In the genomic region with DNA sequence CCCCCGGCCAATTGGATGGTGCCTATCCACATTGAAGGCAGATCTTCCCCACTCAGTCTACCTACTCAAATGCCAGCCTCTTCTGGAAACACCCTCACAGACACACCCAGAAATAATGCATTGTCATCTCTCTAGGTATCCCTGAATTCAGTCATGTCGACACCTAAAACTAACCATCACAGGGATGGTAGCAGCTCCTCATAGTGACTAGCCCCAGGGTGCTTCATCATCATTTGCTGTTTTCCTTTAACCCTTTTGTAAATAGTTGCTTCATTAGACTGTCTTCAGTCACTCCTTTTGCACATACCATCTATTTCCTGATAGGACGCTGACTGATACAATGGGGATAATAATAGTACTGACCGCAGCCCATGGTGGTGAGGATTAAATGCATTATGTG, we compare ENCODE assay signal across 20 cellular contexts.
"Had no signal": no experiment of that assay in that cellular context is flagged by ENCODE, and none has a peak within 500 bp of the region (broad histone marks: within the 10 kb centered on the region; RNA-seq: fewer than 3 reads in every experiment).

No MANE protein-coding gene starts in this region.

- FAIRE-seq: islet of Langerhans had no signal

- H3K9me3 Mint-ChIP-seq: activated naive CD4-positive, alpha-beta T cell treated with anti-CD3 and anti-CD28 coated beads, Interleukin-2, amount 50 U/mL, for 72 hours; activated T-cell treated with anti-CD3 and anti-CD28 coated beads, Interleukin-2, amount 50 U/mL, for 24 hours; stimulated activated effector memory CD8-positive, alpha-beta T cell treated with anti-CD3 and anti-CD28 coated beads, Interleukin-12 subunit alpha, Interleukin-12 subunit beta, amount 100 ng/mL, for 72 hours had no signal

- H3K9me3 ChIP-seq: colonic mucosa, gastroesophageal sphincter, heart right ventricle, mucosa of descending colon, vagina had no signal

- H3K4me1 ChIP-seq: colonic mucosa, parathyroid adenoma had no signal

- H3K4me1 Mint-ChIP-seq: naive thymus-derived CD4-positive, alpha-beta T cell; stimulated activated effector memory CD8-positive, alpha-beta T cell treated with anti-CD3 and anti-CD28 coated beads, Interleukin-12 subunit alpha, Interleukin-12 subunit beta, amount 100 ng/mL, for 72 hours had no signal

- H3K27ac ChIP-seq: colonic mucosa, parathyroid adenoma, vagina had no signal

- H3K9ac ChIP-seq: parathyroid adenoma had no signal

- H3K36me3 Mint-ChIP-seq: activated naive CD4-positive, alpha-beta T cell treated with anti-CD3 and anti-CD28 coated beads, Interleukin-2, amount 50 U/mL, for 72 hours; naive thymus-derived CD4-positive, alpha-beta T cell; stimulated activated effector memory CD8-positive, alpha-beta T cell treated with anti-CD3 and anti-CD28 coated beads, Interleukin-12 subunit alpha, Interleukin-12 subunit beta, amount 100 ng/mL, for 72 hours had no signal

- H3K4me3 ChIP-seq: colonic mucosa, gastroesophageal sphincter, heart right ventricle, mucosa of descending colon, vagina had no signal

- DNase-seq: activated CD4-positive, CD25-positive, alpha-beta regulatory T cell treated with anti-CD3 and anti-CD28 coated beads, Interleukin-2, amount 50 U/mL, for 72 hours; activated effector memory CD4-positive, alpha-beta T cell treated with anti-CD3 and anti-CD28 coated beads, Interleukin-2, amount 50 U/mL, for 16 hours; activated T-cell treated with anti-CD3 and anti-CD28 coated beads, Interleukin-2, amount 50 U/mL, for 24 hours; central memory CD4-positive, alpha-beta T cell; colonic mucosa; effector CD4-positive, alpha-beta T cell; heart right ventricle; mucosa of descending colon; naive thymus-derived CD4-positive, alpha-beta T cell; stimulated activated CD4-positive, alpha-beta T cell treated with anti-CD3 and anti-CD28 coated beads, Interleukin-12 subunit alpha, Interleukin-12 subunit beta, amount 100 ng/mL, for 4 hours; stimulated activated CD4-positive, alpha-beta T cell treated with anti-CD3 and anti-CD28 coated beads, Interleukin-2, amount 100 ng/mL, for 24 hours; T-helper 1 cell; T1000 had no signal

- H3K36me3 ChIP-seq: colonic mucosa, gastroesophageal sphincter, heart right ventricle, vagina had no signal

- H3K79me2 ChIP-seq: parathyroid adenoma had no signal

- H3K27ac Mint-ChIP-seq: activated naive CD4-positive, alpha-beta T cell treated with anti-CD3 and anti-CD28 coated beads, Interleukin-2, amount 50 U/mL, for 72 hours; activated T-cell treated with anti-CD3 and anti-CD28 coated beads, Interleukin-2, amount 50 U/mL, for 24 hours; naive thymus-derived CD4-positive, alpha-beta T cell; stimulated activated effector memory CD8-positive, alpha-beta T cell treated with anti-CD3 and anti-CD28 coated beads, Interleukin-12 subunit alpha, Interleukin-12 subunit beta, amount 100 ng/mL, for 72 hours had no signal

- H3K4me3 Mint-ChIP-seq: activated T-cell treated with anti-CD3 and anti-CD28 coated beads, Interleukin-2, amount 50 U/mL, for 24 hours; naive thymus-derived CD4-positive, alpha-beta T cell; stimulated activated effector memory CD8-positive, alpha-beta T cell treated with anti-CD3 and anti-CD28 coated beads, Interleukin-12 subunit alpha, Interleukin-12 subunit beta, amount 100 ng/mL, for 72 hours had no signal

- H2AFZ ChIP-seq: parathyroid adenoma had no signal

- ATAC-seq: activated naive CD4-positive, alpha-beta T cell treated with anti-CD3 and anti-CD28 coated beads, Interleukin-2, amount 50 U/mL, for 72 hours; gastroesophageal sphincter; left lobe of liver; mucosa of descending colon; naive thymus-derived CD4-positive, alpha-beta T cell; stimulated activated effector memory CD8-positive, alpha-beta T cell treated with anti-CD3 and anti-CD28 coated beads, Interleukin-12 subunit alpha, Interleukin-12 subunit beta, amount 100 ng/mL, for 72 hours had no signal

- H3K27me3 ChIP-seq: colonic mucosa, gastroesophageal sphincter, heart right ventricle, vagina had no signal
